7 cellular contexts compared by ENCODE assay signal in the genomic region with DNA sequence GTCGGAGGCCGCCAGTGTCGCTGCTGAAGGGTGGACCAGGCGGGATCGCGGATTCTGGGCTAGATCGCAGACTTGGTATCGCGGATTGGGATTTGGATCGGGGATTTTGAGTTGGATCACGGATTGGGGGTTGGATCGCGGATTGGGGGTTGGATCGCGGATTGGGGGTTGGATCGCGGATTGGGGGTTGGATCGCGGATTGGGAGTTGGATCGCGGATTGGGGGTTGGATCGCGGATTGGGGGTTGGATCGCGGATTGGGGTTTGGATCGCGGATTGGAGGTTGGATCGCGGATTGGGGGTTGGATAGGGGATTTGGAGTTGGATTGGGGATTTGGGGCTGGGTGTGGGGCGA.
DNase-seq lines count a peak whose midpoint lies in the region; ATAC-seq and TF ChIP-seq lines count a peak whose summit lies in the region.
"Not testable (repeated sequence)": the region's sequence is repeated elsewhere in the genome, so short reads cannot be mapped to it uniquely, and the experiment has no call there.

No MANE protein-coding gene starts in this region.

- H3K4me1 ChIP-seq in effector memory CD4-positive, alpha-beta T cell (ENCODE audit: control insufficient read depth, insufficient read depth, low read length, poor library complexity, severe bottlenecking); left ventricle myocardium inferior; ovary (ENCODE audit: insufficient read depth): not testable (repeated sequence)

- not testable (repeated sequence) for H3K36me3 ChIP-seq in MG63; effector memory CD4-positive, alpha-beta T cell (ENCODE audit: control insufficient read depth, insufficient read depth, low read length); left ventricle myocardium inferior; ovary

- not testable (repeated sequence) for DNase-seq in MG63; activated T-cell treated with anti-CD3 and anti-CD28 coated beads, Interleukin-2, amount 50 U/mL, for 24 hours; activated T-helper 2 cell treated with anti-CD3 and anti-CD28 coated beads, Interferon-gamma antibody, Interleukin-2, Interleukin-4, amounts not matched to agents 10 μg/mL and 5 μg/mL and 100 μg/mL, durations not matched to agents 14 hours and 24 hours and 36 hours (ENCODE audit: low spot score); effector memory CD4-positive, alpha-beta T cell; left ventricle myocardium inferior; stimulated activated naive CD8-positive, alpha-beta T cell treated with anti-CD3 and anti-CD28 coated beads, Interleukin-15, amount 100 ng/mL, for 72 hours
- peak in 1 of 5 donors; percentile 42 for DNase-seq in ovary

- not testable (repeated sequence) for TF ChIP-seq POLR2A in ovary (IDR thresholded peaks at IDR 0.05)

- not testable (repeated sequence) for H3K4me1 Mint-ChIP-seq in activated T-cell treated with anti-CD3 and anti-CD28 coated beads, Interleukin-2, amount 50 U/mL, for 24 hours (ENCODE audit: low read depth); activated T-helper 2 cell treated with anti-CD3 and anti-CD28 coated beads, Interferon-gamma antibody, Interleukin-2, Interleukin-4, amounts not matched to agents 10 μg/mL and 5 μg/mL and 100 μg/mL, durations not matched to agents 14 hours and 24 hours and 36 hours (ENCODE audit: low read depth); stimulated activated naive CD8-positive, alpha-beta T cell treated with anti-CD3 and anti-CD28 coated beads, Interleukin-15, amount 100 ng/mL, for 72 hours

- intact Hi-C loops in activated T-helper 2 cell treated with anti-CD3 and anti-CD28 coated beads, Interferon-gamma antibody, Interleukin-2, Interleukin-4, amounts not matched to agents 10 μg/mL and 5 μg/mL and 100 μg/mL, durations not matched to agents 14 hours and 24 hours and 36 hours (cut with micrococcal nuclease); left ventricle myocardium inferior (cut with micrococcal nuclease); ovary (cut with DNase I): not testable (repeated sequence)

- not testable (repeated sequence) for H3K36me3 Mint-ChIP-seq in activated T-cell treated with anti-CD3 and anti-CD28 coated beads, Interleukin-2, amount 50 U/mL, for 24 hours (ENCODE audit: low read depth); activated T-helper 2 cell treated with anti-CD3 and anti-CD28 coated beads, Interferon-gamma antibody, Interleukin-2, Interleukin-4, amounts not matched to agents 10 μg/mL and 5 μg/mL and 100 μg/mL, durations not matched to agents 14 hours and 24 hours and 36 hours (ENCODE audit: low read depth)

- H3K9me3 ChIP-seq in MG63; effector memory CD4-positive, alpha-beta T cell (ENCODE audit: control insufficient read depth, low read length); left ventricle myocardium inferior (replicated peaks); ovary: not testable (repeated sequence)

- H3K27me3 Mint-ChIP-seq in activated T-cell treated with anti-CD3 and anti-CD28 coated beads, Interleukin-2, amount 50 U/mL, for 24 hours; activated T-helper 2 cell treated with anti-CD3 and anti-CD28 coated beads, Interferon-gamma antibody, Interleukin-2, Interleukin-4, amounts not matched to agents 10 μg/mL and 5 μg/mL and 100 μg/mL, durations not matched to agents 14 hours and 24 hours and 36 hours (ENCODE audit: low read depth); stimulated activated naive CD8-positive, alpha-beta T cell treated with anti-CD3 and anti-CD28 coated beads, Interleukin-15, amount 100 ng/mL, for 72 hours: not testable (repeated sequence)

- H3K27ac ChIP-seq in effector memory CD4-positive, alpha-beta T cell (ENCODE audit: insufficient read depth, low read length, poor library complexity, severe bottlenecking); left ventricle myocardium inferior (replicated peaks); ovary: not testable (repeated sequence)

- not testable (repeated sequence) for H3K9me3 Mint-ChIP-seq in activated T-cell treated with anti-CD3 and anti-CD28 coated beads, Interleukin-2, amount 50 U/mL, for 24 hours; activated T-helper 2 cell treated with anti-CD3 and anti-CD28 coated beads, Interferon-gamma antibody, Interleukin-2, Interleukin-4, amounts not matched to agents 10 μg/mL and 5 μg/mL and 100 μg/mL, durations not matched to agents 14 hours and 24 hours and 36 hours; stimulated activated naive CD8-positive, alpha-beta T cell treated with anti-CD3 and anti-CD28 coated beads, Interleukin-15, amount 100 ng/mL, for 72 hours

- TF ChIP-seq EP300 in ovary (IDR thresholded peaks at IDR 0.05), result not testable (repeated sequence)

- H3K27me3 ChIP-seq in MG63; effector memory CD4-positive, alpha-beta T cell (replicated peaks; ENCODE audit: control insufficient read depth, insufficient read depth, low read length, poor library complexity, severe bottlenecking); left ventricle myocardium inferior (ENCODE audit: low read depth); ovary: not testable (repeated sequence)

- 18 to 32% (median 19%) methylated on average over 20 to 22 of the region's 30 CpGs for WGBS in ovary, 3 donors

- H3K4me3 Mint-ChIP-seq in activated T-cell treated with anti-CD3 and anti-CD28 coated beads, Interleukin-2, amount 50 U/mL, for 24 hours, result peak overlapping the region; percentile 35
- H3K4me3 Mint-ChIP-seq in activated T-helper 2 cell treated with anti-CD3 and anti-CD28 coated beads, Interferon-gamma antibody, Interleukin-2, Interleukin-4, amounts not matched to agents 10 μg/mL and 5 μg/mL and 100 μg/mL, durations not matched to agents 14 hours and 24 hours and 36 hours (ENCODE audit: low read depth), result peak overlapping the region; percentile 17
- peak overlapping the region; percentile 47 to 73 for H3K4me3 Mint-ChIP-seq in stimulated activated naive CD8-positive, alpha-beta T cell treated with anti-CD3 and anti-CD28 coated beads, Interleukin-15, amount 100 ng/mL, for 72 hours

- not testable (repeated sequence) for ATAC-seq in stimulated activated naive CD8-positive, alpha-beta T cell treated with anti-CD3 and anti-CD28 coated beads, Interleukin-15, amount 100 ng/mL, for 72 hours

- TF ChIP-seq CTCF in left ventricle myocardium inferior (IDR thresholded peaks at IDR 0.05; ENCODE audit: borderline replicate concordance); ovary (IDR thresholded peaks at IDR 0.05): not testable (repeated sequence)

- not testable (repeated sequence) for H3K27ac Mint-ChIP-seq in activated T-cell treated with anti-CD3 and anti-CD28 coated beads, Interleukin-2, amount 50 U/mL, for 24 hours; activated T-helper 2 cell treated with anti-CD3 and anti-CD28 coated beads, Interferon-gamma antibody, Interleukin-2, Interleukin-4, amounts not matched to agents 10 μg/mL and 5 μg/mL and 100 μg/mL, durations not matched to agents 14 hours and 24 hours and 36 hours; stimulated activated naive CD8-positive, alpha-beta T cell treated with anti-CD3 and anti-CD28 coated beads, Interleukin-15, amount 100 ng/mL, for 72 hours

- H3K4me3 ChIP-seq in MG63 (peak overlapping the region; percentile 42), left ventricle myocardium inferior (peak overlapping the region; percentile 43), ovary (peak overlapping the region; percentile 26)
- H3K4me3 ChIP-seq in effector memory CD4-positive, alpha-beta T cell (ENCODE audit: insufficient read depth, low read depth, low read length, poor library complexity, severe bottlenecking), result peak overlapping the region; percentile 8
